In the genomic region with DNA sequence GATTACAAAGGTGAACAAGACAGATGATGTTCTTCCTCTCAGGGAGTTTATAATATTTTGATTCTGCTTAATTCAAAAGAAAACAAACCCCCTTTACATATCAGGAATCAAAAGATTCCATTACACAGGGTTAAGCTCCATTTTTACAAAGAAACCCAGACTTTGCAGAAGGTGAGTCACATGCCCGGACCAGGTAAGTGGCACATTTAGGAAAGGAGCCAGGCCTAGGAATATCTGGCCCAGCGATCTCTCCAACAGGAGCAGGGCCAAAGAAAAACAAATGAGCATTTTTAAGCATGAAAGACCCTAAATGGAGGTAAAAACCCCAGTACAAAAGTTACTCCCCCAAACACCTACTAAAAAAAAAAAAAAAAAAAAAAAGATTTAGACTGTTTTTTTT, we compare ENCODE assay signal across 8 cellular contexts. TPM values are rescaled to one million over a fixed set of nuclear protein-coding genes. Genes with fewer than 3 reads are reported as not detected.
DNase-seq lines count a peak whose midpoint lies in the region; ATAC-seq and TF ChIP-seq lines count a peak whose summit lies in the region.

No MANE protein-coding gene starts in this region.

- no peaks in the 10 kb centered on the region for H3K27me3 ChIP-seq in RWPE2 (ENCODE audit: insufficient read depth, poor library complexity, severe bottlenecking)
- no peaks in the 10 kb centered on the region for H3K27me3 ChIP-seq in esophagus muscularis mucosa
- H3K27me3 ChIP-seq in psoas muscle (ENCODE audit: insufficient read depth in 3 of 3, low read length in 2 of 3) = no peaks in the 10 kb centered on the region

- WGBS in esophagus muscularis mucosa = 45% methylated on average over 2 of the region's 2 CpGs
- 42 to 51% (median 43%) methylated on average over 2 of the region's 2 CpGs for WGBS in psoas muscle, 3 donors

- in situ Hi-C loops in G401 (cut with HindIII; ENCODE audit: low sequenced_read_pairs) = loop anchor here (10.0 kb wide), 1 partner anchor 108 kb away; no protein-coding TSS in a partner anchor

- no peak for TF ChIP-seq CTCF in RWPE2 (IDR thresholded peaks at IDR 0.05; ENCODE audit: poor library complexity, severe bottlenecking)
- TF ChIP-seq CTCF in esophagus muscularis mucosa (IDR thresholded peaks at IDR 0.05) = no peak
- TF ChIP-seq CTCF in psoas muscle (IDR thresholded peaks at IDR 0.05) = no peak

- H3K9me3 ChIP-seq in RWPE2 (ENCODE audit: severe bottlenecking) (peaks cover 3% of the 10 kb centered on the region), esophagus muscularis mucosa (no peaks in the 10 kb centered on the region), psoas muscle (no peaks in the 10 kb centered on the region)

- peak; percentile 64 for DNase-seq in G401 (ENCODE audit: low spot score)
- no peak for DNase-seq in RWPE2 (ENCODE audit: low spot score)
- no peak for DNase-seq in esophagus muscularis mucosa (ENCODE audit: extremely low spot score)
- no peak for DNase-seq in psoas muscle
- DNase-seq in kidney tubule cell (ENCODE audit: low spot score) = no peak
- no peak for DNase-seq in midbrain (lab: John Stamatoyannopoulos, UW)

- ATAC-seq in RWPE2 (ENCODE audit: low read depth) (no peak), psoas muscle (no peak), HG03469 (IDR thresholded peaks at IDR 0.05; ENCODE audit: unreplicated experiment) (no peak), GM18505 (IDR thresholded peaks at IDR 0.05; ENCODE audit: unreplicated experiment) (no peak)

- intact Hi-C loops in esophagus muscularis mucosa (cut with DNase I) (loop anchor here (5.0 kb wide), 1 partner anchor 50 kb away; a partner anchor contains a TSS), psoas muscle (cut with DNase I) (no loop called here)

- H3K4me1 ChIP-seq in RWPE2 (ENCODE audit: insufficient read depth, poor library complexity, severe bottlenecking) = peaks cover 23% of the 10 kb centered on the region
- H3K4me1 ChIP-seq in esophagus muscularis mucosa = peaks cover 28 to 39% (median 33%) of the 10 kb centered on the region in 4 donors
- peaks cover 26% of the 10 kb centered on the region for H3K4me1 ChIP-seq in psoas muscle

- H3K4me3 ChIP-seq in RWPE2 (ENCODE audit: severe bottlenecking) = peak overlapping the region; percentile 55
- H3K4me3 ChIP-seq in esophagus muscularis mucosa = peak overlapping the region; percentile 66 to 89 (median 71)
- peak overlapping the region; percentile 79 for H3K4me3 ChIP-seq in psoas muscle

- H3K27ac ChIP-seq in RWPE2 (ENCODE audit: poor library complexity, severe bottlenecking) (peak overlapping the region; percentile 92), esophagus muscularis mucosa (replicated peaks in 1 of 4) (peak overlapping the region; percentile 88 to 99 (median 93)), psoas muscle (peak overlapping the region; percentile 95)

- TF ChIP-seq EP300 in esophagus muscularis mucosa (IDR thresholded peaks at IDR 0.05) = no peak

- H3K36me3 ChIP-seq in RWPE2 (ENCODE audit: low read depth) (peaks cover 19% of the 10 kb centered on the region), esophagus muscularis mucosa (peaks cover 0 to 11% (median 2%) of the 10 kb centered on the region in 4 donors), psoas muscle (ENCODE audit: insufficient read depth in 1 of 2, low read depth in 1 of 2) (peaks cover 0 to 9% of the 10 kb centered on the region in 2 donors)

- TF ChIP-seq POLR2A in esophagus muscularis mucosa (IDR thresholded peaks at IDR 0.05; ENCODE audit: low read depth) (no peak), GM18505 (IDR thresholded peaks at IDR 0.05; ENCODE audit: borderline replicate concordance, extremely low read depth, insufficient read depth, insufficient read length) (no peak)

RNA-seq across cellular contexts. Expression of a gene that starts 1.1 kb away (rescaled TPM):
- total RNA-seq in G401 (2014; rRNA removed; shearing (Covaris generic)) = 24.1 and 28.7 TPM in 2 replicates
- total RNA-seq in esophagus muscularis mucosa (10 to 100 TPM; 18.7 to 27.7 (median 24.9) TPM), psoas muscle (10 to 100 TPM; 15.4 to 22.7 (median 18.8) TPM)
- polyA plus RNA-seq in psoas muscle = 10 to 100 TPM; 15.3 to 19.8 (median 15.9) TPM

RNA-seq across cellular contexts. Expression of a gene that starts 50.0 kb away (rescaled TPM):
- 33.2 and 38.0 TPM in 2 replicates for total RNA-seq in G401 (2014; rRNA removed; shearing (Covaris generic))
- total RNA-seq in esophagus muscularis mucosa = 100 to 1,000 TPM in 2 of 4 donors, 10 to 100 TPM in 2; 83.1 to 105 (median 102) TPM
- total RNA-seq in psoas muscle = 10 to 100 TPM; 36.6 to 48.6 (median 41.0) TPM
- polyA plus RNA-seq in psoas muscle = 10 to 100 TPM; 15.5 to 35.7 (median 22.6) TPM
